18 cellular contexts compared by ENCODE assay signal in genomic region chr17:50696365-50696879, GRCh38. TPM values are rescaled to one million over a fixed set of nuclear protein-coding genes. Genes with fewer than 3 reads are reported as not detected.
DNase-seq lines count a peak whose midpoint lies in the region; ATAC-seq, FAIRE-seq and TF ChIP-seq lines count a peak whose summit lies in the region.
"Had no signal": no experiment of that assay in that cellular context is flagged by ENCODE, and none has a peak within 500 bp of the region (broad histone marks: within the 10 kb centered on the region; RNA-seq: fewer than 3 reads in every experiment).

No MANE protein-coding gene starts in this region.

- TF ChIP-seq POLR2A in GM12892 (IDR thresholded peaks at IDR 0.05; ENCODE audit: low read depth, low read length), result no peak

- H3K27ac ChIP-seq in VCaP, result peak overlapping the region; percentile 99
- H3K27ac ChIP-seq: C4-2B had no signal

- H3K9me3 Mint-ChIP-seq in activated CD8-positive, alpha-beta memory T cell treated with anti-CD3 and anti-CD28 coated beads, Interleukin-2, amount 10 ng/mL, durations not matched to agents 7 days and 5 days (ENCODE audit: low read depth), result no peaks in the 10 kb centered on the region
- H3K9me3 Mint-ChIP-seq in HFFc6, result no peaks in the 10 kb centered on the region
- no peaks in the 10 kb centered on the region for H3K9me3 Mint-ChIP-seq in nephron progenitor cell
- H3K9me3 Mint-ChIP-seq in T-helper 2 cell treated with Interferon-gamma antibody and Interleukin-4, amounts not matched to agents 5 μg/mL and 100 μg/mL, for 36 hours, result no peaks in the 10 kb centered on the region

- no peak for ATAC-seq in activated CD8-positive, alpha-beta memory T cell treated with anti-CD3 and anti-CD28 coated beads, Interleukin-2, amount 10 ng/mL, durations not matched to agents 7 days and 5 days
- ATAC-seq in HG03108 (IDR thresholded peaks at IDR 0.05; ENCODE audit: unreplicated experiment), result no peak

- H3K4me1 Mint-ChIP-seq in activated CD8-positive, alpha-beta memory T cell treated with anti-CD3 and anti-CD28 coated beads, Interleukin-2, amount 10 ng/mL, durations not matched to agents 7 days and 5 days, result peaks cover 20% of the 10 kb centered on the region
- H3K4me1 Mint-ChIP-seq in HFFc6 (ENCODE audit: low read depth), result peaks cover 83% of the 10 kb centered on the region
- peaks cover 22% of the 10 kb centered on the region for H3K4me1 Mint-ChIP-seq in nephron progenitor cell
- peaks cover 15% of the 10 kb centered on the region for H3K4me1 Mint-ChIP-seq in T-helper 2 cell treated with Interferon-gamma antibody and Interleukin-4, amounts not matched to agents 5 μg/mL and 100 μg/mL, for 36 hours (ENCODE audit: low read depth)

- TF ChIP-seq CTCF in HFFc6 (IDR thresholded peaks at IDR 0.05) (no peak), VCaP (conservative IDR thresholded peaks at IDR 0.05) (no peak), nephron progenitor cell (IDR thresholded peaks at IDR 0.05) (no peak)

- peaks cover 45% of the 10 kb centered on the region for H3K36me3 Mint-ChIP-seq in activated CD8-positive, alpha-beta memory T cell treated with anti-CD3 and anti-CD28 coated beads, Interleukin-2, amount 10 ng/mL, durations not matched to agents 7 days and 5 days
- H3K36me3 Mint-ChIP-seq in HFFc6 (ENCODE audit: low read depth), result peaks cover 44% of the 10 kb centered on the region
- H3K36me3 Mint-ChIP-seq in nephron progenitor cell (ENCODE audit: low read depth), result peaks cover 68% of the 10 kb centered on the region
- H3K36me3 Mint-ChIP-seq in T-helper 2 cell treated with Interferon-gamma antibody and Interleukin-4, amounts not matched to agents 5 μg/mL and 100 μg/mL, for 36 hours (ENCODE audit: low read depth), result peaks cover 56% of the 10 kb centered on the region

- CTCF ChIA-PET in activated CD8-positive, alpha-beta memory T cell treated with anti-CD3 and anti-CD28 coated beads, Interleukin-2, amount 10 ng/mL, durations not matched to agents 7 days and 5 days (lab: Charles Lee), result interaction anchor here (0.7 to 3.8 kb wide), 6 partner anchors 65 to 275 kb away, joined by 3 to 15 read pairs (median 4); partner anchors contain the start of gene SPATA20

- H3K27me3 Mint-ChIP-seq in activated CD8-positive, alpha-beta memory T cell treated with anti-CD3 and anti-CD28 coated beads, Interleukin-2, amount 10 ng/mL, durations not matched to agents 7 days and 5 days, result no peaks in the 10 kb centered on the region
- no peaks in the 10 kb centered on the region; the same call in 1 of the 2 replicates for H3K27me3 Mint-ChIP-seq in HFFc6 (ENCODE audit: insufficient read depth)
- peaks cover 6% of the 10 kb centered on the region for H3K27me3 Mint-ChIP-seq in nephron progenitor cell (ENCODE audit: low read depth, poor library complexity)
- no peaks in the 10 kb centered on the region for H3K27me3 Mint-ChIP-seq in T-helper 2 cell treated with Interferon-gamma antibody and Interleukin-4, amounts not matched to agents 5 μg/mL and 100 μg/mL, for 36 hours (ENCODE audit: low read depth)

- no peak for FAIRE-seq in GM12892 (lab: Jason Lieb, UNC)
- FAIRE-seq: GM18507 had no signal

- H3K4me3 Mint-ChIP-seq in activated CD8-positive, alpha-beta memory T cell treated with anti-CD3 and anti-CD28 coated beads, Interleukin-2, amount 10 ng/mL, durations not matched to agents 7 days and 5 days, result no peak overlapping the region
- no peak overlapping the region for H3K4me3 Mint-ChIP-seq in HFFc6
- no peak overlapping the region for H3K4me3 Mint-ChIP-seq in nephron progenitor cell
- H3K4me3 Mint-ChIP-seq in T-helper 2 cell treated with Interferon-gamma antibody and Interleukin-4, amounts not matched to agents 5 μg/mL and 100 μg/mL, for 36 hours, result no peak overlapping the region

- H3K27ac Mint-ChIP-seq in activated CD8-positive, alpha-beta memory T cell treated with anti-CD3 and anti-CD28 coated beads, Interleukin-2, amount 10 ng/mL, durations not matched to agents 7 days and 5 days, result peak overlapping the region; percentile 14
- H3K27ac Mint-ChIP-seq in HFFc6 (peak overlapping the region; percentile 31; the same call in 1 of the 2 replicates), nephron progenitor cell (peak overlapping the region; percentile 39)
- no peak overlapping the region for H3K27ac Mint-ChIP-seq in T-helper 2 cell treated with Interferon-gamma antibody and Interleukin-4, amounts not matched to agents 5 μg/mL and 100 μg/mL, for 36 hours

- no peak for DNase-seq in activated CD8-positive, alpha-beta memory T cell treated with anti-CD3 and anti-CD28 coated beads, Interleukin-2, amount 10 ng/mL, durations not matched to agents 7 days and 5 days
- DNase-seq in activated CD8-positive, alpha-beta memory T cell treated with anti-CD3 and anti-CD28 coated beads, Interleukin-2, amount 50 U/mL, for 48 hours, result no peak
- DNase-seq in HFFc6, result no peak
- DNase-seq in nephron progenitor cell, result no peak
- DNase-seq in GM12892 (ENCODE audit: insufficient read length), result no peak
- DNase-seq in T-helper 2 cell treated with Interferon-gamma antibody and Interleukin-4, amounts not matched to agents 5 μg/mL and 100 μg/mL, for 36 hours (ENCODE audit: low spot score), result no peak
- DNase-seq: COR-L47, DMS153, EL, H7, NCI-H1436, NCI-H2029 treated with DMSO at 0.1 percent for 48 hours, NCI-H510A, RPMI8226 had no signal

RNA-seq across cellular contexts. Expression of gene ANKRD40, which starts 11.3 kb away (rescaled TPM):
- 10 to 100 TPM; 30.5 to 39.3 TPM for total RNA-seq in activated CD8-positive, alpha-beta memory T cell treated with anti-CD3 and anti-CD28 coated beads, Interleukin-2, amount 10 ng/mL, durations not matched to agents 7 days and 5 days
- 10 to 100 TPM; 43.1 to 48.4 (median 46.6) TPM for total RNA-seq in HFFc6 (2021; fragmentation: NEBNext Ultra II Directional; extraction: Animal tissue kit (Norgen Biotek cat#: 25700))
- 11.2 TPM for polyA plus RNA-seq in GM12892 (2012; ENCODE audit: missing spikeins)

RNA-seq across cellular contexts. Expression of gene LUC7L3, which starts 23.0 kb away (rescaled TPM):
- total RNA-seq in activated CD8-positive, alpha-beta memory T cell treated with anti-CD3 and anti-CD28 coated beads, Interleukin-2, amount 10 ng/mL, durations not matched to agents 7 days and 5 days, result 100 to 1,000 TPM; 147 to 193 TPM
- total RNA-seq in HFFc6 (2021; fragmentation: NEBNext Ultra II Directional; extraction: Animal tissue kit (Norgen Biotek cat#: 25700)), result 10 to 100 TPM; 54.0 to 76.3 (median 59.1) TPM
- polyA plus RNA-seq in GM12892 (2012; ENCODE audit: missing spikeins), result 158 TPM
